Comparison of ENCODE assay signal across 8 cellular contexts in the genomic region with DNA sequence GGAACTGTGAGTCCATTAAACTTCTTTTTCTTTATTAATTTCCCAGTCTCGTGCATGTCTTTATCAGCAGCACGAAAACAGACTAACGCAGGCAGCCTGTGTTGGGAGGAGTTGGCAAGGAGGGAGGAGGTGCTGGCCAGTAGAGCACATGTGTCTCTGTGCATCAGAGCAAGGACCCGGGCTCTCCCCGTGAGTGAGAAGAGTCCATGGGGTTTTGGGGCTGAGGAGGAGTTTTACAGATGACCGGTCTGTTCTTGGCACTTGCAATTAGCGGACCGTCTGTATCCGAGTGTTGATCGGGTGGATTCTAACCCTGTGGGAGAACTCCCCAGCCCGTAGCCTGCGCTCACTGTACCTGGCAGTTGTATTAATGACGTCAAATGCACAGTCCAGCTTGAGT. TPM values are rescaled to one million over a fixed set of nuclear protein-coding genes. Genes with fewer than 3 reads are reported as not detected.
A peak's percentile ranks its signal among the peaks of the same experiment; 100 is the strongest.
DNase-seq lines count a peak whose midpoint lies in the region; ATAC-seq, FAIRE-seq and TF ChIP-seq lines count a peak whose summit lies in the region.
"Not testable (repeated sequence)": the region's sequence is repeated elsewhere in the genome, so short reads cannot be mapped to it uniquely, and the experiment has no call there.

No MANE protein-coding gene starts in this region.

- not testable (repeated sequence) for H3K4me1 ChIP-seq in psoas muscle; aorta (ENCODE audit: control insufficient read depth in 1 of 2, insufficient read depth in 2 of 2, low read length in 2 of 2)
- H3K4me1 ChIP-seq in tibial artery = peaks cover 0 to 14% (median 2%) of the 10 kb centered on the region in 4 donors

- CTCF ChIA-PET in RWPE1 (lab: Yijun Ruan, JAX) = not testable (repeated sequence)

- intact Hi-C loops in Right ventricle myocardium inferior (cut with DNase I); left ventricle myocardium superior (cut with micrococcal nuclease); psoas muscle (cut with DNase I); tibial artery (cut with DNase I; ENCODE audit: low total_unique reads); aorta (cut with DNase I): not testable (repeated sequence)

- not testable (repeated sequence) for H3K36me3 ChIP-seq in bronchial epithelial cell (ENCODE audit: control insufficient read depth, insufficient read depth, low read length); psoas muscle (ENCODE audit: insufficient read depth in 1 of 2, low read depth in 1 of 2); tibial artery; aorta (ENCODE audit: control insufficient read depth in 1 of 2, insufficient read depth in 2 of 2, low read length in 1 of 2)

- DNase-seq in RWPE1 (ENCODE audit: low spot score); bronchial epithelial cell (ENCODE audit: low read depth): not testable (repeated sequence)
- DNase-seq in Right ventricle myocardium inferior (ENCODE audit: missing footprints) = peak; percentile 85
- peak; percentile 77 for DNase-seq in left ventricle myocardium superior
- peak; percentile 24 for DNase-seq in mesenteric fat pad (ENCODE audit: low spot score)
- peak in 1 of 2 donors; percentile 77 for DNase-seq in psoas muscle
- DNase-seq in tibial artery = peak; percentile 50 to 81
- peak in 1 of 2 donors; percentile 49 for DNase-seq in aorta

- 62 to 72% (median 67%) methylated on average over 6 to 9 of the region's 13 CpGs for WGBS in psoas muscle, 3 donors
- 71 to 76% methylated on average over 9 to 10 of the region's 13 CpGs for WGBS in aorta, 2 donors

- POLR2A ChIA-PET in RWPE1 (lab: Yijun Ruan, JAX; ENCODE audit: low non-redundant PET) = not testable (repeated sequence)

- not testable (repeated sequence) for H3K9me3 ChIP-seq in psoas muscle; tibial artery; aorta (ENCODE audit: control insufficient read depth, low read length)

- peak overlapping the region; percentile 98 for H3K27ac ChIP-seq in RWPE1
- not testable (repeated sequence) for H3K27ac ChIP-seq in psoas muscle; tibial artery; aorta (ENCODE audit: low read depth in 1 of 2, low read length in 2 of 2)

- H3K27me3 ChIP-seq in bronchial epithelial cell (ENCODE audit: control insufficient read depth, insufficient read depth, low read length); psoas muscle (ENCODE audit: insufficient read depth in 3 of 3, low read length in 2 of 3); tibial artery; aorta (ENCODE audit: control insufficient read depth in 1 of 2, insufficient read depth in 2 of 2, low read length in 1 of 2): not testable (repeated sequence)

- TF ChIP-seq CTCF in RWPE1 (conservative IDR thresholded peaks at IDR 0.05; ENCODE audit: low read depth); bronchial epithelial cell (IDR thresholded peaks at IDR 0.05; ENCODE audit: insufficient read depth, low read length, severe bottlenecking); psoas muscle (IDR thresholded peaks at IDR 0.05); tibial artery (IDR thresholded peaks at IDR 0.05): not testable (repeated sequence)

- peak; percentile 84 for FAIRE-seq in bronchial epithelial cell (lab: Jason Lieb, UNC)

- peak; percentile 85 for ATAC-seq in Right ventricle myocardium inferior
- peak; percentile 67 for ATAC-seq in left ventricle myocardium superior
- peak in 3 of 4 donors; percentile 43 to 73 (median 73) for ATAC-seq in psoas muscle
- ATAC-seq in aorta (ENCODE audit: low FRiP score) = peak; percentile 58

- H3K4me3 ChIP-seq in bronchial epithelial cell (ENCODE audit: low read depth, low read length); psoas muscle; tibial artery; aorta (ENCODE audit: low read length in 2 of 2): not testable (repeated sequence)

RNA-seq across cellular contexts. Expression of gene ST3GAL4, which starts 40.3 kb away (rescaled TPM):
- total RNA-seq in bronchial epithelial cell (10.9 and 12.4 TPM in 2 replicates), Right ventricle myocardium inferior (45.1 TPM), left ventricle myocardium superior (45.4 TPM), mesenteric fat pad (65.2 TPM), psoas muscle (1 to 10 TPM; 4.1 to 9.3 (median 6.3) TPM), aorta (10 to 100 TPM; 26.5 to 36.3 TPM)
- polyA plus RNA-seq in psoas muscle (1 to 10 TPM; 3.5 to 4.7 (median 3.6) TPM), aorta (10 to 100 TPM; 25.4 to 29.9 TPM)
